Comparison of ENCODE assay signal across 18 cellular contexts in genomic region chr2:96509847-96510230, GRCh38. TPM values are rescaled to one million over a fixed set of nuclear protein-coding genes. Genes with fewer than 3 reads are reported as not detected.
A peak's percentile ranks its signal among the peaks of the same experiment; 100 is the strongest.
DNase-seq lines count a peak whose midpoint lies in the region; ATAC-seq, FAIRE-seq and TF ChIP-seq lines count a peak whose summit lies in the region.
"Had no signal": no experiment of that assay in that cellular context is flagged by ENCODE, and none has a peak within 500 bp of the region (broad histone marks: within the 10 kb centered on the region; RNA-seq: fewer than 3 reads in every experiment).

No MANE protein-coding gene starts in this region.

- in situ Hi-C loops in HepG2 (cut with HindIII; ENCODE audit: extremely low pct_ligation_motif_present, low pct_unique_long_range_greater_than_20kb): loop anchor here (5.0 to 25.0 kb wide), 2 partner anchors 103 to 373 kb away; partner anchors contain the start of genes ASTL and DUSP2

- H3K9ac ChIP-seq in HepG2 (ENCODE audit: insufficient read depth, low read depth, low read length): no peak overlapping the region
- H3K9ac ChIP-seq: SK-N-SH had no signal

- H3K36me3 Mint-ChIP-seq in memory B cell: no peaks in the 10 kb centered on the region
- no peaks in the 10 kb centered on the region for H3K36me3 Mint-ChIP-seq in type B pancreatic cell
- no peaks in the 10 kb centered on the region for H3K36me3 Mint-ChIP-seq in naive thymus-derived CD8-positive, alpha-beta T cell
- H3K36me3 Mint-ChIP-seq: activated naive CD4-positive, alpha-beta T cell treated with anti-CD3 and anti-CD28 coated beads, Interleukin-2, amount 50 U/mL, for 72 hours; brain had no signal

- no peaks in the 10 kb centered on the region for H4K20me1 ChIP-seq in HepG2 (ENCODE audit: insufficient read depth, low read length)

- H3K36me3 ChIP-seq in HepG2 (replicated peaks in 1 of 2; ENCODE audit: control insufficient read depth in 1 of 2, insufficient read depth in 2 of 2, low read length in 2 of 2): no peaks in the 10 kb centered on the region
- no peaks in the 10 kb centered on the region for H3K36me3 ChIP-seq in right lobe of liver
- H3K36me3 ChIP-seq: esophagus squamous epithelium had no signal

- H3K4me1 ChIP-seq in HepG2 (ENCODE audit: insufficient read depth, low read length) (peaks cover 46% of the 10 kb centered on the region), right lobe of liver (peaks cover 0 to 31% (median 16%) of the 10 kb centered on the region in 4 donors)

- no peaks in the 10 kb centered on the region for H3K9me3 Mint-ChIP-seq in memory B cell
- H3K9me3 Mint-ChIP-seq in type B pancreatic cell: no peaks in the 10 kb centered on the region
- no peaks in the 10 kb centered on the region for H3K9me3 Mint-ChIP-seq in naive thymus-derived CD8-positive, alpha-beta T cell
- H3K9me3 Mint-ChIP-seq: activated CD8-positive, alpha-beta T cell treated with anti-CD3 and anti-CD28 coated beads for 36 hours; activated naive CD4-positive, alpha-beta T cell treated with anti-CD3 and anti-CD28 coated beads, Interleukin-2, amount 50 U/mL, for 72 hours had no signal

- BruUV-seq in HepG2 (replicated peaks; lab: Mats Ljungman, UMichigan): no TSS peak

- H3K27me3 ChIP-seq in HepG2 (ENCODE audit: control insufficient read depth in 1 of 2, insufficient read depth in 2 of 2, low read length in 2 of 2): peaks cover 0 to 41% of the 10 kb centered on the region in 2 experiments; a peak in 3 of 5 replicates
- no peaks in the 10 kb centered on the region for H3K27me3 ChIP-seq in right lobe of liver

- H3K27ac Mint-ChIP-seq in memory B cell: no peak overlapping the region
- no peak overlapping the region for H3K27ac Mint-ChIP-seq in type B pancreatic cell
- no peak overlapping the region for H3K27ac Mint-ChIP-seq in naive thymus-derived CD8-positive, alpha-beta T cell
- H3K27ac Mint-ChIP-seq: activated CD8-positive, alpha-beta T cell treated with anti-CD3 and anti-CD28 coated beads for 36 hours had no signal

- H3K27ac ChIP-seq in HepG2 (ENCODE audit: extremely low read length, insufficient read depth, low read length) (no peak overlapping the region), right lobe of liver (no peak overlapping the region), VCaP (peak overlapping the region; percentile 43; the same call in 1 of the 2 replicates)
- H3K27ac ChIP-seq: esophagus squamous epithelium, RWPE1 had no signal

- ATAC-seq in HepG2 (no peak), right lobe of liver (no peak), memory B cell (ENCODE audit: low read depth) (no peak), GM21737 (IDR thresholded peaks at IDR 0.05; ENCODE audit: unreplicated experiment) (no peak)
- ATAC-seq in naive thymus-derived CD8-positive, alpha-beta T cell: no peak

- peak overlapping the region; percentile 75 for H3K4me3 Mint-ChIP-seq in memory B cell
- no peak overlapping the region for H3K4me3 Mint-ChIP-seq in type B pancreatic cell
- H3K4me3 Mint-ChIP-seq in naive thymus-derived CD8-positive, alpha-beta T cell: peak overlapping the region in 1 of 10 donors; percentile 15
- H3K4me3 Mint-ChIP-seq: activated CD8-positive, alpha-beta T cell treated with anti-CD3 and anti-CD28 coated beads for 36 hours had no signal

- CTCF ChIA-PET in HepG2 (lab: Yijun Ruan, JAX; ENCODE audit: low intra/inter-chr PET ratio, low total read pairs): interaction anchor here (1.0 to 5.0 kb wide), 7 partner anchors 29 to 371 kb away, joined by 3 to 116 read pairs (median 8); no protein-coding TSS in a partner anchor

- TF ChIP-seq EP300 in HepG2 (IDR thresholded peaks at IDR 0.05; ENCODE audit: low read depth in 2 of 2, low read length in 2 of 2) (no peak), HepG2 (CRISPR knock-in tag; IDR thresholded peaks at IDR 0.05; ENCODE audit: borderline replicate concordance) (no peak)

- H3K9me3 ChIP-seq in HepG2 (ENCODE audit: low read length) (no peaks in the 10 kb centered on the region), right lobe of liver (no peaks in the 10 kb centered on the region)
- H3K9me3 ChIP-seq: A549, esophagus squamous epithelium, SK-N-SH had no signal

- H3K4me1 Mint-ChIP-seq in memory B cell: peaks cover 11% of the 10 kb centered on the region
- H3K4me1 Mint-ChIP-seq in type B pancreatic cell (ENCODE audit: unreplicated experiment): peaks cover 20% of the 10 kb centered on the region
- peaks cover 6 to 20% (median 13%) of the 10 kb centered on the region in 4 donors for H3K4me1 Mint-ChIP-seq in naive thymus-derived CD8-positive, alpha-beta T cell

- DNase-seq in HepG2 (ENCODE audit: low spot score): no peak
- no peak for DNase-seq in right lobe of liver
- DNase-seq in memory B cell (ENCODE audit: low spot score in 2 of 2): peak in 1 of 2 donors; percentile 24
- peak; percentile 62 for DNase-seq in type B pancreatic cell (ENCODE audit: extremely low spot score, unreplicated experiment)
- no peak for DNase-seq in effector CD8-positive, alpha-beta T cell (lab: John Stamatoyannopoulos, UW)
- DNase-seq in naive thymus-derived CD8-positive, alpha-beta T cell: no peak
- DNase-seq: esophagus squamous epithelium had no signal

- H3K4me2 ChIP-seq in HepG2 (ENCODE audit: low read depth, low read length): peak overlapping the region; percentile 27
- H3K4me2 ChIP-seq: SK-N-SH had no signal

- no peaks in the 10 kb centered on the region for H3K79me2 ChIP-seq in HepG2 (ENCODE audit: insufficient read depth, low read length)

- 55% methylated on average over 10 of the region's 11 CpGs for WGBS in HepG2 (ENCODE audit: low lambda C conversion rate)
- WGBS in right lobe of liver (ENCODE audit: insufficient coverage, low coverage, low lambda C conversion rate, missing lambda C conversion rate): 58% methylated on average over 2 of the region's 11 CpGs

- H2AFZ ChIP-seq in HepG2 (ENCODE audit: low read length): no peak overlapping the region

- no peak for TF ChIP-seq POLR2A in HepG2 (IDR thresholded peaks at IDR 0.05; ENCODE audit: insufficient read depth in 1 of 2, low read depth in 2 of 2, low read length in 2 of 2)
- no peak for TF ChIP-seq POLR2A in right lobe of liver (IDR thresholded peaks at IDR 0.05)

- no peak for TF ChIP-seq RAD21 in HepG2 (CRISPR knock-in tag; IDR thresholded peaks at IDR 0.05)

- H3K27me3 Mint-ChIP-seq in memory B cell: peaks cover 2% of the 10 kb centered on the region
- peaks cover 23% of the 10 kb centered on the region for H3K27me3 Mint-ChIP-seq in type B pancreatic cell
- peaks cover 4 to 22% (median 9%) of the 10 kb centered on the region in 5 donors for H3K27me3 Mint-ChIP-seq in naive thymus-derived CD8-positive, alpha-beta T cell

- POLR2A ChIA-PET in HepG2 (lab: Yijun Ruan, JAX): interaction anchor here (0.6 to 1.6 kb wide), 3 partner anchors 102 to 270 kb away, joined by 3 to 15 read pairs (median 5); no protein-coding TSS in a partner anchor
- POLR2A ChIA-PET in naive thymus-derived CD8-positive, alpha-beta T cell (lab: Charles Lee): interaction anchor here (1.8 to 4.2 kb wide), 2 partner anchors 104 to 205 kb away, joined by 4 to 38 read pairs; partner anchors contain the start of gene SNRNP200

- TF ChIP-seq CTCF in HepG2 (CRISPR knock-in tag; IDR thresholded peaks at IDR 0.05) (no peak), right lobe of liver (IDR thresholded peaks at IDR 0.05) (no peak), VCaP (conservative IDR thresholded peaks at IDR 0.05) (no peak), type B pancreatic cell (conservative IDR thresholded peaks at IDR 0.05) (no peak)

- intact Hi-C loops in HepG2 (cut with micrococcal nuclease; ENCODE audit: unreplicated experiment): loop anchor here (1.0 to 5.0 kb wide), 6 partner anchors 39 to 372 kb away; partner anchors contain the start of genes ASTL, CIAO1 and SNRNP200
- intact Hi-C loops in right lobe of liver (cut with DNase I): loop anchor here (5.0 to 10.0 kb wide), 3 partner anchors 38 to 355 kb away; no protein-coding TSS in a partner anchor

- H3K4me3 ChIP-seq in HepG2 (replicated peaks in 1 of 3; ENCODE audit: insufficient read depth in 1 of 3, low read depth in 2 of 3, low read length in 3 of 3) (peak overlapping the region in 1 of 3 experiments; percentile 36; a peak in 1 of 6 replicates), right lobe of liver (no peak overlapping the region)
- H3K4me3 ChIP-seq: A549, esophagus squamous epithelium had no signal

- FAIRE-seq in HepG2 (lab: Jason Lieb, UNC): no peak
- FAIRE-seq: A549, D721Med had no signal

RNA-seq across cellular contexts. Expression of gene NEURL3, which starts 4.7 kb away (rescaled TPM):
- total RNA-seq in HepG2 (2016; rRNA removed; fragmentation: Illumina TruSeq; extraction: Trizol): 0.74 and 1.2 TPM in 2 replicates
- 0.20 and 0.53 TPM in 2 replicates for total RNA-seq in HepG2 (2016; cell fraction: cytosol; rRNA removed; fragmentation: Illumina TruSeq; extraction: Trizol; ENCODE audit: low read depth)
- 0.73 and 1.4 TPM in 2 replicates for total RNA-seq in HepG2 (2016; cell fraction: insoluble cytoplasmic fraction; rRNA removed; fragmentation: Illumina TruSeq; extraction: Trizol)
- total RNA-seq in HepG2 (2016; cell fraction: membrane; rRNA removed; fragmentation: Illumina TruSeq; extraction: Trizol): 0.34 and 0.48 TPM in 2 replicates
- total RNA-seq in HepG2 (2016; cell fraction: nucleus; rRNA removed; fragmentation: Illumina TruSeq; extraction: Trizol): 0.62 and 0.63 TPM in 2 replicates
- polyA plus RNA-seq in HepG2 (2011; rRNA removed): 0.16 and 0.48 TPM in 2 replicates
- 0.41 and 0.48 TPM in 2 replicates for polyA plus RNA-seq in HepG2 (2011; cell fraction: cytosol; rRNA removed)
- polyA plus RNA-seq in HepG2 (2011; cell fraction: nucleus; rRNA removed): 0.37 and 0.74 TPM in 2 replicates
- polyA plus RNA-seq in HepG2 (2012): 0.28 TPM in 1 of 2 replicates, not detected in the other
- polyA plus RNA-seq in HepG2 (2016; cell fraction: cytosol; fragmentation: Illumina TruSeq; extraction: Trizol; ENCODE audit: low read depth): 0.16 and 0.27 TPM in 2 replicates
- polyA plus RNA-seq in HepG2 (2016; cell fraction: insoluble cytoplasmic fraction; fragmentation: Illumina TruSeq; extraction: Trizol; ENCODE audit: low read depth): 0.81 and 0.88 TPM in 2 replicates
- 0.49 and 0.50 TPM in 2 replicates for polyA plus RNA-seq in HepG2 (2016; cell fraction: membrane; fragmentation: Illumina TruSeq; extraction: Trizol; ENCODE audit: low read depth)
- 1.3 and 1.5 TPM in 2 replicates for polyA plus RNA-seq in HepG2 (2016; cell fraction: nucleus; fragmentation: Illumina TruSeq; extraction: Trizol; ENCODE audit: insufficient read depth, low read depth)
- not detected in 2 replicates for polyA minus RNA-seq in HepG2 (2011; rRNA and poly(A)+ RNA removed; ENCODE audit: low replicate concordance)
- polyA minus RNA-seq in HepG2 (2011; cell fraction: cytosol; rRNA and poly(A)+ RNA removed): not detected in 2 replicates
- not detected in 2 replicates for polyA minus RNA-seq in HepG2 (2011; cell fraction: nucleus; rRNA and poly(A)+ RNA removed)
- 1 to 10 TPM in 3 of 6 experiments, under 1 TPM in 3; 0.23 to 3.0 (median 1.4) TPM for total RNA-seq in right lobe of liver
- total RNA-seq in type B pancreatic cell (ENCODE audit: low replicate concordance): 1.1 and 2.5 TPM in 2 replicates
- total RNA-seq in naive thymus-derived CD8-positive, alpha-beta T cell: under 1 TPM in 1 of 2 experiments, not detected in 1; 0.39 TPM
- under 1 TPM in 1 of 3 donors, not detected in 2; 0.16 TPM for polyA plus RNA-seq in naive thymus-derived CD8-positive, alpha-beta T cell
- total RNA-seq: esophagus squamous epithelium, NCI-H460 had no signal
- polyA plus RNA-seq: BJ had no signal

RNA-seq across cellular contexts. Expression of gene ARID5A, which starts 26.7 kb away (rescaled TPM):
- 8.0 and 9.5 TPM in 2 replicates for total RNA-seq in HepG2 (2016; rRNA removed; fragmentation: Illumina TruSeq; extraction: Trizol)
- 2.9 and 3.5 TPM in 2 replicates for total RNA-seq in HepG2 (2016; cell fraction: cytosol; rRNA removed; fragmentation: Illumina TruSeq; extraction: Trizol; ENCODE audit: low read depth)
- 8.1 and 9.8 TPM in 2 replicates for total RNA-seq in HepG2 (2016; cell fraction: insoluble cytoplasmic fraction; rRNA removed; fragmentation: Illumina TruSeq; extraction: Trizol)
- 6.9 and 8.7 TPM in 2 replicates for total RNA-seq in HepG2 (2016; cell fraction: membrane; rRNA removed; fragmentation: Illumina TruSeq; extraction: Trizol)
- 7.0 and 7.5 TPM in 2 replicates for total RNA-seq in HepG2 (2016; cell fraction: nucleus; rRNA removed; fragmentation: Illumina TruSeq; extraction: Trizol)
- 6.0 and 7.4 TPM in 2 replicates for polyA plus RNA-seq in HepG2 (2011; rRNA removed)
- 3.4 and 7.0 TPM in 2 replicates for polyA plus RNA-seq in HepG2 (2011; cell fraction: cytosol; rRNA removed)
- 11.9 and 13.3 TPM in 2 replicates for polyA plus RNA-seq in HepG2 (2011; cell fraction: nucleus; rRNA removed)
- polyA plus RNA-seq in HepG2 (2012): 4.7 and 5.3 TPM in 2 replicates
- 3.1 and 4.1 TPM in 2 replicates for polyA plus RNA-seq in HepG2 (2016; cell fraction: cytosol; fragmentation: Illumina TruSeq; extraction: Trizol; ENCODE audit: low read depth)
- polyA plus RNA-seq in HepG2 (2016; cell fraction: insoluble cytoplasmic fraction; fragmentation: Illumina TruSeq; extraction: Trizol; ENCODE audit: low read depth): 9.9 and 12.2 TPM in 2 replicates
- 6.1 and 8.5 TPM in 2 replicates for polyA plus RNA-seq in HepG2 (2016; cell fraction: membrane; fragmentation: Illumina TruSeq; extraction: Trizol; ENCODE audit: low read depth)
- 12.7 and 13.7 TPM in 2 replicates for polyA plus RNA-seq in HepG2 (2016; cell fraction: nucleus; fragmentation: Illumina TruSeq; extraction: Trizol; ENCODE audit: insufficient read depth, low read depth)
- polyA minus RNA-seq in HepG2 (2011; rRNA and poly(A)+ RNA removed; ENCODE audit: low replicate concordance): 1.4 and 6.4 TPM in 2 replicates
- 3.0 and 4.0 TPM in 2 replicates for polyA minus RNA-seq in HepG2 (2011; cell fraction: cytosol; rRNA and poly(A)+ RNA removed)
- polyA minus RNA-seq in HepG2 (2011; cell fraction: nucleus; rRNA and poly(A)+ RNA removed): 3.2 and 4.2 TPM in 2 replicates
- 10 to 100 TPM; 13.2 to 23.1 (median 16.9) TPM for total RNA-seq in right lobe of liver
- total RNA-seq in type B pancreatic cell (ENCODE audit: low replicate concordance): 5.1 and 11.9 TPM in 2 replicates
- total RNA-seq in naive thymus-derived CD8-positive, alpha-beta T cell: 100 to 1,000 TPM; 100 to 108 TPM
- polyA plus RNA-seq in naive thymus-derived CD8-positive, alpha-beta T cell: 100 to 1,000 TPM in 1 of 3 donors, 10 to 100 TPM in 2; 41.7 to 101 (median 55.2) TPM
